In genomic region chr11:115552773-115553438, GRCh38 we compare ENCODE assay signal across 1 cellular context.
TF ChIP-seq lines count a peak whose summit lies in the region.

No MANE protein-coding gene starts in this region.

TF ChIP-seq in HepG2, 621 proteins besides CTCF, POLR2A, EP300 and RAD21 (continued from another document):
- TF ChIP-seq, protein P1, sequence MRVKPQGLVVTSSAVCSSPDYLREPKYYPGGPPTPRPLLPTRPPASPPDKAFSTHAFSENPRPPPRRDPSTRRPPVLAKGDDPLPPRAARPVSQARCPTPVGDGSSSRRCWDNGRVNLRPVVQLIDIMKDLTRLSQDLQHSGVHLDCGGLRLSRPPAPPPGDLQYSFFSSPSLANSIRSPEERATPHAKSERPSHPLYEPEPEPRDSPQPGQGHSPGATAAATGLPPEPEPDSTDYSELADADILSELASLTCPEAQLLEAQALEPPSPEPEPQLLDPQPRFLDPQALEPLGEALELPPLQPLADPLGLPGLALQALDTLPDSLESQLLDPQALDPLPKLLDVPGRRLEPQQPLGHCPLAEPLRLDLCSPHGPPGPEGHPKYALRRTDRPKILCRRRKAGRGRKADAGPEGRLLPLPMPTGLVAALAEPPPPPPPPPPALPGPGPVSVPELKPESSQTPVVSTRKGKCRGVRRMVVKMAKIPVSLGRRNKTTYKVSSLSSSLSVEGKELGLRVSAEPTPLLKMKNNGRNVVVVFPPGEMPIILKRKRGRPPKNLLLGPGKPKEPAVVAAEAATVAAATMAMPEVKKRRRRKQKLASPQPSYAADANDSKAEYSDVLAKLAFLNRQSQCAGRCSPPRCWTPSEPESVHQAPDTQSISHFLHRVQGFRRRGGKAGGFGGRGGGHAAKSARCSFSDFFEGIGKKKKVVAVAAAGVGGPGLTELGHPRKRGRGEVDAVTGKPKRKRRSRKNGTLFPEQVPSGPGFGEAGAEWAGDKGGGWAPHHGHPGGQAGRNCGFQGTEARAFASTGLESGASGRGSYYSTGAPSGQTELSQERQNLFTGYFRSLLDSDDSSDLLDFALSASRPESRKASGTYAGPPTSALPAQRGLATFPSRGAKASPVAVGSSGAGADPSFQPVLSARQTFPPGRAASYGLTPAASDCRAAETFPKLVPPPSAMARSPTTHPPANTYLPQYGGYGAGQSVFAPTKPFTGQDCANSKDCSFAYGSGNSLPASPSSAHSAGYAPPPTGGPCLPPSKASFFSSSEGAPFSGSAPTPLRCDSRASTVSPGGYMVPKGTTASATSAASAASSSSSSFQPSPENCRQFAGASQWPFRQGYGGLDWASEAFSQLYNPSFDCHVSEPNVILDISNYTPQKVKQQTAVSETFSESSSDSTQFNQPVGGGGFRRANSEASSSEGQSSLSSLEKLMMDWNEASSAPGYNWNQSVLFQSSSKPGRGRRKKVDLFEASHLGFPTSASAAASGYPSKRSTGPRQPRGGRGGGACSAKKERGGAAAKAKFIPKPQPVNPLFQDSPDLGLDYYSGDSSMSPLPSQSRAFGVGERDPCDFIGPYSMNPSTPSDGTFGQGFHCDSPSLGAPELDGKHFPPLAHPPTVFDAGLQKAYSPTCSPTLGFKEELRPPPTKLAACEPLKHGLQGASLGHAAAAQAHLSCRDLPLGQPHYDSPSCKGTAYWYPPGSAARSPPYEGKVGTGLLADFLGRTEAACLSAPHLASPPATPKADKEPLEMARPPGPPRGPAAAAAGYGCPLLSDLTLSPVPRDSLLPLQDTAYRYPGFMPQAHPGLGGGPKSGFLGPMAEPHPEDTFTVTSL (CRISPR knock-in tag; IDR thresholded peaks at IDR 0.05; ENCODE audit: borderline replicate concordance), result no peak
- 0 out of 2 replicates have a peak, but pooled peaks have one; percentile 26 for TF ChIP-seq NFIC (IDR thresholded peaks at IDR 0.05; ENCODE audit: low read length)
- no peak for TF ChIP-seq MIER2 (CRISPR knock-in tag; IDR thresholded peaks at IDR 0.05)
- TF ChIP-seq CEBPB (IDR thresholded peaks at IDR 0.05; ENCODE audit: borderline replicate concordance, low read depth, low read length), result no peak
- TF ChIP-seq, protein P2, sequence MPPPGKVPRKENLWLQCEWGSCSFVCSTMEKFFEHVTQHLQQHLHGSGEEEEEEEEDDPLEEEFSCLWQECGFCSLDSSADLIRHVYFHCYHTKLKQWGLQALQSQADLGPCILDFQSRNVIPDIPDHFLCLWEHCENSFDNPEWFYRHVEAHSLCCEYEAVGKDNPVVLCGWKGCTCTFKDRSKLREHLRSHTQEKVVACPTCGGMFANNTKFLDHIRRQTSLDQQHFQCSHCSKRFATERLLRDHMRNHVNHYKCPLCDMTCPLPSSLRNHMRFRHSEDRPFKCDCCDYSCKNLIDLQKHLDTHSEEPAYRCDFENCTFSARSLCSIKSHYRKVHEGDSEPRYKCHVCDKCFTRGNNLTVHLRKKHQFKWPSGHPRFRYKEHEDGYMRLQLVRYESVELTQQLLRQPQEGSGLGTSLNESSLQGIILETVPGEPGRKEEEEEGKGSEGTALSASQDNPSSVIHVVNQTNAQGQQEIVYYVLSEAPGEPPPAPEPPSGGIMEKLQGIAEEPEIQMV (CRISPR knock-in tag; IDR thresholded peaks at IDR 0.05; ENCODE audit: low read depth), result no peak
- TF ChIP-seq HMG20A (CRISPR knock-in tag; IDR thresholded peaks at IDR 0.05; ENCODE audit: borderline replicate concordance), result 0 out of 2 replicates have a peak, but pooled peaks have one; percentile 21
- no peak for TF ChIP-seq ZBTB7B (CRISPR knock-in tag; IDR thresholded peaks at IDR 0.05)
- TF ChIP-seq FOXK1 (CRISPR knock-in tag; IDR thresholded peaks at IDR 0.05; ENCODE audit: borderline replicate concordance, low read depth), result no peak
- TF ChIP-seq ZNF598 (CRISPR knock-in tag; IDR thresholded peaks at IDR 0.05; ENCODE audit: borderline replicate concordance), result no peak
- no peak for TF ChIP-seq ZNF225 (CRISPR knock-in tag; IDR thresholded peaks at IDR 0.05)
- no peak for TF ChIP-seq HIC2 (CRISPR knock-in tag; IDR thresholded peaks at IDR 0.05; ENCODE audit: low read depth)
- no peak for TF ChIP-seq ZFP37 (CRISPR knock-in tag; IDR thresholded peaks at IDR 0.05; ENCODE audit: borderline replicate concordance)
- TF ChIP-seq, protein P3, sequence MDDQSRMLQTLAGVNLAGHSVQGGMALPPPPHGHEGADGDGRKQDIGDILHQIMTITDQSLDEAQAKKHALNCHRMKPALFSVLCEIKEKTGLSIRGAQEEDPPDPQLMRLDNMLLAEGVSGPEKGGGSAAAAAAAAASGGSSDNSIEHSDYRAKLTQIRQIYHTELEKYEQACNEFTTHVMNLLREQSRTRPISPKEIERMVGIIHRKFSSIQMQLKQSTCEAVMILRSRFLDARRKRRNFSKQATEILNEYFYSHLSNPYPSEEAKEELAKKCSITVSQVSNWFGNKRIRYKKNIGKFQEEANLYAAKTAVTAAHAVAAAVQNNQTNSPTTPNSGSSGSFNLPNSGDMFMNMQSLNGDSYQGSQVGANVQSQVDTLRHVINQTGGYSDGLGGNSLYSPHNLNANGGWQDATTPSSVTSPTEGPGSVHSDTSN (CRISPR knock-in tag; IDR thresholded peaks at IDR 0.05; ENCODE audit: borderline replicate concordance), result no peak
- no peak for TF ChIP-seq ZNF556 (CRISPR knock-in tag; IDR thresholded peaks at IDR 0.05; ENCODE audit: borderline replicate concordance)
- TF ChIP-seq ZNF619 (CRISPR knock-in tag; IDR thresholded peaks at IDR 0.05), result no peak
- TF ChIP-seq, protein P4, sequence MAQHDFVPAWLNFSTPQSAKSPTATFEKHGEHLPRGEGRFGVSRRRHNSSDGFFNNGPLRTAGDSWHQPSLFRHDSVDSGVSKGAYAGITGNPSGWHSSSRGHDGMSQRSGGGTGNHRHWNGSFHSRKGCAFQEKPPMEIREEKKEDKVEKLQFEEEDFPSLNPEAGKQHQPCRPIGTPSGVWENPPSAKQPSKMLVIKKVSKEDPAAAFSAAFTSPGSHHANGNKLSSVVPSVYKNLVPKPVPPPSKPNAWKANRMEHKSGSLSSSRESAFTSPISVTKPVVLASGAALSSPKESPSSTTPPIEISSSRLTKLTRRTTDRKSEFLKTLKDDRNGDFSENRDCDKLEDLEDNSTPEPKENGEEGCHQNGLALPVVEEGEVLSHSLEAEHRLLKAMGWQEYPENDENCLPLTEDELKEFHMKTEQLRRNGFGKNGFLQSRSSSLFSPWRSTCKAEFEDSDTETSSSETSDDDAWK (CRISPR knock-in tag; IDR thresholded peaks at IDR 0.05), result no peak
- no peak for TF ChIP-seq HDAC2 (CRISPR knock-in tag; IDR thresholded peaks at IDR 0.05)
- TF ChIP-seq ZSCAN21 (CRISPR knock-in tag; IDR thresholded peaks at IDR 0.05; ENCODE audit: borderline replicate concordance), result no peak
- no peak for TF ChIP-seq ZNF891 (CRISPR knock-in tag; IDR thresholded peaks at IDR 0.05)
- no peak for TF ChIP-seq RCOR2 (CRISPR knock-in tag; IDR thresholded peaks at IDR 0.05)
- TF ChIP-seq PRDM4 (CRISPR knock-in tag; IDR thresholded peaks at IDR 0.05; ENCODE audit: borderline replicate concordance), result no peak
- TF ChIP-seq, protein P5, sequence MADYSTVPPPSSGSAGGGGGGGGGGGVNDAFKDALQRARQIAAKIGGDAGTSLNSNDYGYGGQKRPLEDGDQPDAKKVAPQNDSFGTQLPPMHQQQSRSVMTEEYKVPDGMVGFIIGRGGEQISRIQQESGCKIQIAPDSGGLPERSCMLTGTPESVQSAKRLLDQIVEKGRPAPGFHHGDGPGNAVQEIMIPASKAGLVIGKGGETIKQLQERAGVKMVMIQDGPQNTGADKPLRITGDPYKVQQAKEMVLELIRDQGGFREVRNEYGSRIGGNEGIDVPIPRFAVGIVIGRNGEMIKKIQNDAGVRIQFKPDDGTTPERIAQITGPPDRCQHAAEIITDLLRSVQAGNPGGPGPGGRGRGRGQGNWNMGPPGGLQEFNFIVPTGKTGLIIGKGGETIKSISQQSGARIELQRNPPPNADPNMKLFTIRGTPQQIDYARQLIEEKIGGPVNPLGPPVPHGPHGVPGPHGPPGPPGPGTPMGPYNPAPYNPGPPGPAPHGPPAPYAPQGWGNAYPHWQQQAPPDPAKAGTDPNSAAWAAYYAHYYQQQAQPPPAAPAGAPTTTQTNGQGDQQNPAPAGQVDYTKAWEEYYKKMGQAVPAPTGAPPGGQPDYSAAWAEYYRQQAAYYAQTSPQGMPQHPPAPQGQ (CRISPR knock-in tag; IDR thresholded peaks at IDR 0.05; ENCODE audit: borderline replicate concordance), result no peak
- no peak for TF ChIP-seq SP5 (CRISPR knock-in tag; IDR thresholded peaks at IDR 0.05; ENCODE audit: borderline replicate concordance, low read depth)
- no peak for TF ChIP-seq ZNF616 (CRISPR knock-in tag; IDR thresholded peaks at IDR 0.05; ENCODE audit: low read depth)
- peak; percentile 14; the same call in 1 of the 2 replicates for TF ChIP-seq ZBTB38 (CRISPR knock-in tag; IDR thresholded peaks at IDR 0.05)
- TF ChIP-seq SUZ12 (IDR thresholded peaks at IDR 0.05; ENCODE audit: low read depth, low read length), result no peak
